19 cellular contexts compared by ENCODE assay signal in the genomic region with DNA sequence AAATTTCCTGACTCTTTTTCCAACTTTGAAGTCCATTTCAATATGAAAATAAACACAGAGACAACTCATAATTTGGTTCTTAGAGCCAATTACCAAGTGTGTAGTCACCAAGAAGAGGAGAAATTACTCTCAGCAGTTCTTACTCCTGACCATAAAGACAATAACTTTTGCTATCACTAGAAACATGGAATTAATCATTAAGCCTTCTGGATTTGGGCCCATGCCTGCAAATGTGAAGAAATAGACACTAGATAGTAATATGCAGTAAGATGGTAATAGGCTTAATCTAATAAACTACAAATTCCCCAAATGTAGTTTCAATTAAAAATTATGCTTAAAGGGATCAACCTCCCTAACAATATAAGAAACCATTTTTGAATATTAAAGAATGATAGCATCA.
"Had no signal": no experiment of that assay in that cellular context is flagged by ENCODE, and none has a peak within 500 bp of the region (broad histone marks: within the 10 kb centered on the region; RNA-seq: fewer than 3 reads in every experiment).

No MANE protein-coding gene starts in this region.

- H3K36me3 ChIP-seq: adrenal gland, left ventricle myocardium inferior, right atrium auricular region had no signal

- H3K27ac ChIP-seq: adrenal gland, dorsolateral prefrontal cortex, left ventricle myocardium inferior, right atrium auricular region, skin epidermis, VCaP had no signal

- H3K4me3 ChIP-seq: adrenal gland, dorsolateral prefrontal cortex, left ventricle myocardium inferior, right atrium auricular region, skin epidermis had no signal

- H3K4me3 Mint-ChIP-seq: stimulated activated naive CD8-positive, alpha-beta T cell treated with anti-CD3 and anti-CD28 coated beads, Interleukin-15, Interleukin-2, amounts not matched to agents 100 ng/mL and 50 ng/mL, for 24 hours had no signal

- H3K9me3 Mint-ChIP-seq: stimulated activated naive CD8-positive, alpha-beta T cell treated with anti-CD3 and anti-CD28 coated beads, Interleukin-15, Interleukin-2, amounts not matched to agents 100 ng/mL and 50 ng/mL, for 24 hours had no signal

- ATAC-seq: activated naive CD4-positive, alpha-beta T cell treated with anti-CD3 and anti-CD28 coated beads, Interleukin-2, amount 50 U/mL, for 72 hours had no signal

- H3K36me3 Mint-ChIP-seq: activated naive CD4-positive, alpha-beta T cell treated with anti-CD3 and anti-CD28 coated beads, Interleukin-2, amount 50 U/mL, for 72 hours had no signal

- H3K27me3 ChIP-seq: adrenal gland, right atrium auricular region had no signal

- H3K9me3 ChIP-seq: left ventricle myocardium inferior, right atrium auricular region had no signal

- H3K27ac Mint-ChIP-seq: activated naive CD4-positive, alpha-beta T cell treated with anti-CD3 and anti-CD28 coated beads, Interleukin-2, amount 50 U/mL, for 72 hours; progenitor cell of endocrine pancreas; stimulated activated naive CD8-positive, alpha-beta T cell treated with anti-CD3 and anti-CD28 coated beads, Interleukin-15, Interleukin-2, amounts not matched to agents 100 ng/mL and 50 ng/mL, for 24 hours had no signal

- DNase-seq: activated CD4-positive, CD25-positive, alpha-beta regulatory T cell treated with anti-CD3 and anti-CD28 coated beads, Interleukin-2, amount 50 U/mL, for 72 hours; activated gamma-delta T cell; adrenal gland; caudate nucleus; dorsolateral prefrontal cortex; head of caudate nucleus; kidney; left ventricle myocardium inferior; mammary epithelial cell; occipital lobe; stimulated activated CD4-positive, alpha-beta T cell treated with anti-CD3 and anti-CD28 coated beads, Interleukin-2, amount 100 ng/mL, for 48 hours; T-helper 2 cell; trophoblast cell had no signal

- H3K4me1 ChIP-seq: adrenal gland, left ventricle myocardium inferior, right atrium auricular region had no signal

- H3K27me3 Mint-ChIP-seq: progenitor cell of endocrine pancreas; stimulated activated naive CD8-positive, alpha-beta T cell treated with anti-CD3 and anti-CD28 coated beads, Interleukin-15, Interleukin-2, amounts not matched to agents 100 ng/mL and 50 ng/mL, for 24 hours had no signal
